In genomic region chr1:89599332-89599630, GRCh38 we compare ENCODE assay signal across 1 cellular context.
A peak's percentile ranks its signal among the peaks of the same experiment; 100 is the strongest.
TF ChIP-seq lines count a peak whose summit lies in the region.

No MANE protein-coding gene starts in this region.

TF ChIP-seq in K562, 482 proteins besides CTCF, POLR2A, EP300 and RAD21 (continued from another document):
- TF ChIP-seq POLR2B (IDR thresholded peaks at IDR 0.05; ENCODE audit: low read depth, partially characterized antibody), result peak; percentile 17
